Comparison of ENCODE assay signal across 8 cellular contexts in the genomic region with DNA sequence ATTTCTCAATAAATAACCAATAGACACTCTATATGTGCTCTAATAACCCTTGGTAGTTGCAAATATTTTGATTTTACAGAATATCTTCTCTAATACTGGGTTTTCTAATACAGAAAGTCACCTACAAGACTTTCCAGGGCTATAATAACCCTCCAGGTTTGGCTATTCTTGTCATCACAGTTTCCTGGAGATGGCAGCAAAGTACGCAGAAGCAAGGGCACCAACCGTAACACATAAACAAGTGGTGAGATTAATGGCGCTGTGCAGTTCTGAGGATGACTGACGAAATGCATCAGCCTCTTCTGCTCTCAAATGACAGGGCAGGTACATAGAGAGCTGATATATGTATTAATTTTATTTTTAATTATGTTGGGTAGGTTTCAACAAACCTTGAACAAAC.
DNase-seq lines count a peak whose midpoint lies in the region; TF ChIP-seq lines count a peak whose summit lies in the region.

No MANE protein-coding gene starts in this region.

- TF ChIP-seq CTCF in GM10266 (IDR thresholded peaks at IDR 0.05; ENCODE audit: control insufficient read depth, insufficient read depth, low read depth, missing control alignments) (peak; percentile 34), cardiac fibroblast (IDR thresholded peaks at IDR 0.05; ENCODE audit: low read depth, low read length) (no peak), nephron progenitor cell (IDR thresholded peaks at IDR 0.05) (peak; percentile 38)

- H3K4me3 ChIP-seq in cardiac fibroblast (replicated peaks in 1 of 2; ENCODE audit: low read depth in 2 of 2, low read length in 2 of 2), result no peak overlapping the region

- H3K36me3 Mint-ChIP-seq in nephron progenitor cell (ENCODE audit: low read depth), result no peaks in the 10 kb centered on the region

- H3K4me3 Mint-ChIP-seq in nephron progenitor cell, result no peak overlapping the region

- peaks cover 7% of the 10 kb centered on the region for H3K4me1 Mint-ChIP-seq in nephron progenitor cell

- DNase-seq in GM10266 (ENCODE audit: extremely low spot score), result no peak
- peak; percentile 48 for DNase-seq in NCI-H2107 treated with DMSO at 0.1 percent for 48 hours (lab: John Stamatoyannopoulos, UW; ENCODE audit: unreplicated experiment)
- DNase-seq in cardiac fibroblast (ENCODE audit: low read depth in 2 of 2), result peak; percentile 23 to 39
- peak; percentile 7 for DNase-seq in nephron progenitor cell
- no peak for DNase-seq in DMS79 treated with DMSO at 0.1 percent for 48 hours (lab: John Stamatoyannopoulos, UW)
- no peak for DNase-seq in activated T-cell treated with anti-CD3 and anti-CD28 coated beads, Interleukin-2, amount 50 U/mL, for 48 hours
- no peak for DNase-seq in activated CD4-positive, alpha-beta T cell treated with anti-CD3 and anti-CD28 coated beads, Interleukin-2, amount 50 U/mL, for 1 hour
- DNase-seq in retina, result no peak

- H3K27ac Mint-ChIP-seq in nephron progenitor cell, result no peak overlapping the region

- peaks cover 2% of the 10 kb centered on the region for H3K27me3 Mint-ChIP-seq in nephron progenitor cell (ENCODE audit: low read depth, poor library complexity)

- no peaks in the 10 kb centered on the region for H3K9me3 Mint-ChIP-seq in nephron progenitor cell

Comparison
In these comparisons a context has a peak if more than half of its experiments do, and no peak if none do; other contexts are left out.
1. DNase-seq: peak in NCI-H2107 treated with DMSO at 0.1 percent for 48 hours (single experiment), cardiac fibroblast (2 of 2) and nephron progenitor cell (single experiment); none in GM10266 (single experiment), DMS79 treated with DMSO at 0.1 percent for 48 hours (single experiment), activated T-cell treated with anti-CD3 and anti-CD28 coated beads, Interleukin-2, amount 50 U/mL, for 48 hours (0 of 2), activated CD4-positive, alpha-beta T cell treated with anti-CD3 and anti-CD28 coated beads, Interleukin-2, amount 50 U/mL, for 1 hour (single experiment) and retina (single experiment).